ENCODE assay signal across 9 cellular contexts in genomic region chr3:32414527-32415202, GRCh38. TPM values are rescaled to one million over a fixed set of nuclear protein-coding genes. Genes with fewer than 3 reads are reported as not detected.
DNase-seq lines count a peak whose midpoint lies in the region; ATAC-seq and TF ChIP-seq lines count a peak whose summit lies in the region.
"Had no signal": no experiment of that assay in that cellular context is flagged by ENCODE, and none has a peak within 500 bp of the region (broad histone marks: within the 10 kb centered on the region; RNA-seq: fewer than 3 reads in every experiment).

No MANE protein-coding gene starts in this region.

- H3K9me3 ChIP-seq in SK-N-SH (no peaks in the 10 kb centered on the region), thymus (ENCODE audit: control insufficient read depth) (no peaks in the 10 kb centered on the region)
- H3K9me3 ChIP-seq: uterus had no signal

- TF ChIP-seq RAD21 in SK-N-SH (IDR thresholded peaks at IDR 0.05; ENCODE audit: low read length), result no peak

- peak overlapping the region in 1 of 2 experiments; percentile 34; a peak in 2 of 4 replicates for H3K27ac ChIP-seq in SK-N-SH (ENCODE audit: low read depth in 2 of 2, low read length in 1 of 2)
- peak overlapping the region; percentile 92 for H3K27ac ChIP-seq in thymus (ENCODE audit: low read depth)
- H3K27ac ChIP-seq in substantia nigra (ENCODE audit: low read depth, low read length, poor library complexity, severe bottlenecking), result no peak overlapping the region
- H3K27ac ChIP-seq: uterus had no signal

- 75% methylated on average over 6 of the region's 6 CpGs for WGBS in SK-N-SH (ENCODE audit: low lambda C conversion rate)
- WGBS in thymus, result 57% methylated on average over 6 of the region's 6 CpGs

- H3K4me3 ChIP-seq in SK-N-SH (ENCODE audit: low read depth in 2 of 2, low read length in 1 of 2) (no peak overlapping the region), fibroblast of villous mesenchyme (ENCODE audit: low read depth, low read length) (no peak overlapping the region), thymus (ENCODE audit: low read length) (no peak overlapping the region)
- H3K4me3 ChIP-seq: uterus had no signal

- H2AFZ ChIP-seq in SK-N-SH (ENCODE audit: low read depth), result 0 out of 2 replicates have a peak overlapping the region, but pooled peaks have one; percentile 26

- peak overlapping the region; percentile 20; the same call in 1 of the 2 replicates for H3K4me2 ChIP-seq in SK-N-SH

- no peaks in the 10 kb centered on the region for H4K20me1 ChIP-seq in SK-N-SH (ENCODE audit: insufficient read depth)

- H3K27me3 ChIP-seq in SK-N-SH (ENCODE audit: insufficient read depth), result no peaks in the 10 kb centered on the region
- H3K27me3 ChIP-seq in thymus (ENCODE audit: control insufficient read depth, insufficient read depth), result no peaks in the 10 kb centered on the region
- H3K27me3 ChIP-seq: uterus had no signal

- POLR2A ChIA-PET in SK-N-SH (lab: Yijun Ruan, JAX), result no interaction called here

- peaks cover 42% of the 10 kb centered on the region; the same call in 1 of the 2 replicates for H3K79me2 ChIP-seq in SK-N-SH (ENCODE audit: insufficient read depth)

- DNase-seq in activated gamma-delta T cell treated with Interleukin-2 at 50 U/mL for 16 hours (peak; percentile 34), activated gamma-delta T cell (lab: John Stamatoyannopoulos, UW) (no peak), SK-N-SH (no peak), fibroblast of villous mesenchyme (ENCODE audit: low read depth) (peak; percentile 54), substantia nigra (lab: John Stamatoyannopoulos, UW) (no peak), NCI-H1436 (lab: John Stamatoyannopoulos, UW) (no peak)

- CTCF ChIA-PET in SK-N-SH (lab: Yijun Ruan, JAX), result interaction anchor here (0.6 to 2.2 kb wide), 5 partner anchors 10 to 311 kb away, joined by 3 to 7 read pairs (median 5); no protein-coding TSS in a partner anchor

- H3K9ac ChIP-seq in SK-N-SH, result no peak overlapping the region

- H3K4me1 ChIP-seq in SK-N-SH (ENCODE audit: control insufficient read depth in 1 of 2, insufficient read depth in 2 of 2, low read depth in 1 of 2, low read length in 1 of 2) (peaks cover 6 to 18% of the 10 kb centered on the region in 2 experiments; a peak in 3 of 4 replicates), thymus (ENCODE audit: control insufficient read depth, insufficient read depth, low read length) (peaks cover 37% of the 10 kb centered on the region)
- H3K4me1 ChIP-seq: uterus had no signal

- TF ChIP-seq CTCF in SK-N-SH (IDR thresholded peaks at IDR 0.05) (no peak), fibroblast of villous mesenchyme (IDR thresholded peaks at IDR 0.05; ENCODE audit: insufficient read depth, low read depth, low read length) (no peak)

- ATAC-seq in HG03378 (IDR thresholded peaks at IDR 0.05; ENCODE audit: unreplicated experiment), result no peak

- H3K36me3 ChIP-seq in SK-N-SH (replicated peaks in 1 of 2; ENCODE audit: control insufficient read depth in 1 of 2, insufficient read depth in 2 of 2, low read length in 1 of 2) (no peaks in the 10 kb centered on the region), thymus (ENCODE audit: control insufficient read depth, insufficient read depth) (peaks cover 3% of the 10 kb centered on the region)
- H3K36me3 ChIP-seq: uterus had no signal

- TF ChIP-seq EP300 in SK-N-SH (IDR thresholded peaks at IDR 0.05; ENCODE audit: borderline replicate concordance in 1 of 2, low read depth in 1 of 2, low read length in 1 of 2), result no peak

- H3K9me2 ChIP-seq in SK-N-SH, result no peaks in the 10 kb centered on the region

- H3F3A ChIP-seq in SK-N-SH (replicated peaks; ENCODE audit: insufficient read depth), result peaks cover 13% of the 10 kb centered on the region

TF ChIP-seq in SK-N-SH, 30 proteins besides CTCF, POLR2A, EP300 and RAD21 (continues in another document):
- TF ChIP-seq MAX (IDR thresholded peaks at IDR 0.05; ENCODE audit: low read depth) (no peak), GABPA (IDR thresholded peaks at IDR 0.05; ENCODE audit: low read depth) (peak; percentile 53; the same call in 1 of the 2 replicates), EZH2phosphoT487 (IDR thresholded peaks at IDR 0.05; ENCODE audit: borderline replicate concordance, low read depth) (no peak), ELF1 (IDR thresholded peaks at IDR 0.05) (no peak), NFIC (IDR thresholded peaks at IDR 0.05; ENCODE audit: borderline replicate concordance) (peak; percentile 51), SIN3A (IDR thresholded peaks at IDR 0.05; ENCODE audit: borderline replicate concordance, low read depth, low read length) (no peak), TEAD4 (IDR thresholded peaks at IDR 0.05; ENCODE audit: borderline replicate concordance, insufficient read depth) (no peak), IRF3 (IDR thresholded peaks at IDR 0.05; ENCODE audit: low read depth, low read length) (no peak), REST (IDR thresholded peaks at IDR 0.05; ENCODE audit: low read depth, low read length) (no peak), NRF1 (IDR thresholded peaks at IDR 0.05; ENCODE audit: low read depth, low read length) (no peak), FOXJ3 (CRISPR knock-in tag; IDR thresholded peaks at IDR 0.05) (no peak), USF1 (IDR thresholded peaks at IDR 0.05; ENCODE audit: borderline replicate concordance, low read depth) (no peak), TAF1 (IDR thresholded peaks at IDR 0.05; ENCODE audit: borderline replicate concordance, low read depth, low read length) (0 out of 2 replicates have a peak, but pooled peaks have one; percentile 18), CHD2 (IDR thresholded peaks at IDR 0.05; ENCODE audit: low read length, partially characterized antibody) (no peak), GATA2 (CRISPR knock-in tag; IDR thresholded peaks at IDR 0.05) (no peak), POLR2AphosphoS5 (IDR thresholded peaks at IDR 0.05; ENCODE audit: low read depth, low read length) (no peak), MEF2A (IDR thresholded peaks at IDR 0.05; ENCODE audit: borderline replicate concordance, low read depth) (no peak), USF2 (IDR thresholded peaks at IDR 0.05; ENCODE audit: borderline replicate concordance, low read depth, low read length) (no peak)

RNA-seq across cellular contexts. Expression of gene CMTM7, which starts 23.0 kb away (rescaled TPM):
- 50.1 and 50.7 TPM in 2 replicates for polyA plus RNA-seq in SK-N-SH (2012; rRNA removed)
- 30.3 and 39.5 TPM in 2 replicates for polyA plus RNA-seq in SK-N-SH (2012; cell fraction: cytosol; rRNA removed)
- 32.9 and 62.3 TPM in 2 replicates for polyA plus RNA-seq in SK-N-SH (2012; cell fraction: nucleus; rRNA removed)
- total RNA-seq in fibroblast of villous mesenchyme, result 8.2 and 8.4 TPM in 2 replicates
- 45.7 TPM for polyA plus RNA-seq in thymus

Comparison
In these comparisons a context has a peak if more than half of its experiments do, and no peak if none do; other contexts are left out.
1. DNase-seq: peak in activated gamma-delta T cell treated with Interleukin-2 at 50 U/mL for 16 hours (single experiment) and fibroblast of villous mesenchyme (single experiment); none in activated gamma-delta T cell (single experiment), SK-N-SH (single experiment), substantia nigra (0 of 49) and NCI-H1436 (single experiment).